Comparison of ENCODE assay signal across 18 cellular contexts in genomic region chr7:30730996-30731395, GRCh38. TPM values are rescaled to one million over a fixed set of nuclear protein-coding genes. Genes with fewer than 3 reads are reported as not detected.
DNase-seq lines count a peak whose midpoint lies in the region; ATAC-seq, FAIRE-seq and TF ChIP-seq lines count a peak whose summit lies in the region.
"Had no signal": no experiment of that assay in that cellular context is flagged by ENCODE, and none has a peak within 500 bp of the region (broad histone marks: within the 10 kb centered on the region; RNA-seq: fewer than 3 reads in every experiment).

No MANE protein-coding gene starts in this region.

- in situ Hi-C loops in IMR-90 (cut with MboI; ENCODE audit: low sequenced_read_pairs), result no loop called here

- POLR2A ChIA-PET in activated CD4-positive, alpha-beta T cell treated with anti-CD3 and anti-CD28 coated beads, Interleukin-2, amount 10 ng/mL, durations not matched to agents 7 days and 5 days (lab: Charles Lee), result no interaction called here
- POLR2A ChIA-PET in IMR-90 (lab: Charles Lee; ENCODE audit: unreplicated experiment), result no interaction called here

- H2AK9ac ChIP-seq in IMR-90 (replicated peaks; ENCODE audit: low read depth, low read length, poor library complexity), result no peak overlapping the region

- intact Hi-C loops in IMR-90 (cut with micrococcal nuclease), result no loop called here
- intact Hi-C loops in pancreas (cut with DNase I), result no loop called here

- no peak overlapping the region for H2BK15ac ChIP-seq in IMR-90 (ENCODE audit: low read depth, low read length)

- ATAC-seq in IMR-90 (ENCODE audit: low read depth) (no peak), foreskin keratinocyte (no peak), pancreas (no peak)
- ATAC-seq: GM12878 had no signal

- H2AK5ac ChIP-seq in IMR-90 (ENCODE audit: low read depth, low read length), result no peak overlapping the region

- H4K20me1 ChIP-seq in IMR-90 (ENCODE audit: insufficient read depth, low read length), result no peaks in the 10 kb centered on the region
- no peaks in the 10 kb centered on the region for H4K20me1 ChIP-seq in osteoblast (ENCODE audit: insufficient read depth, low read length)

- no peaks in the 10 kb centered on the region for H3K4me1 ChIP-seq in IMR-90 (ENCODE audit: control insufficient read depth, insufficient read depth, low read length)
- H3K4me1 ChIP-seq in osteoblast (ENCODE audit: insufficient read depth, low read length), result no peaks in the 10 kb centered on the region
- no peaks in the 10 kb centered on the region for H3K4me1 ChIP-seq in foreskin keratinocyte
- no peaks in the 10 kb centered on the region for H3K4me1 ChIP-seq in pancreas

- H3K27me3 Mint-ChIP-seq in activated CD4-positive, alpha-beta T cell treated with anti-CD3 and anti-CD28 coated beads, Interleukin-2, amount 10 ng/mL, durations not matched to agents 7 days and 5 days, result no peaks in the 10 kb centered on the region
- H3K27me3 Mint-ChIP-seq in glutamatergic neuron (ENCODE audit: unreplicated experiment), result peaks cover 17% of the 10 kb centered on the region
- H3K27me3 Mint-ChIP-seq: CD4-positive, alpha-beta memory T cell had no signal

- H3K18ac ChIP-seq in IMR-90 (ENCODE audit: low read depth, low read length), result no peak overlapping the region

- no peak overlapping the region for H4K8ac ChIP-seq in IMR-90 (ENCODE audit: low read depth in 2 of 2, low read length in 2 of 2)

- no peaks in the 10 kb centered on the region for H3K79me1 ChIP-seq in IMR-90 (ENCODE audit: low read depth in 1 of 2, low read length in 2 of 2)

- H3K27ac ChIP-seq in IMR-90 (ENCODE audit: insufficient read depth, low read length) (no peak overlapping the region), osteoblast (ENCODE audit: low read depth, low read length) (no peak overlapping the region), foreskin keratinocyte (no peak overlapping the region), pancreas (no peak overlapping the region)

- no peak overlapping the region for H2BK20ac ChIP-seq in IMR-90 (ENCODE audit: low read depth, low read length)

- BruUV-seq in IMR-90 (replicated peaks; lab: Mats Ljungman, UMichigan), result no TSS peak

- no peak overlapping the region for H3K56ac ChIP-seq in IMR-90 (ENCODE audit: extremely low read depth, insufficient read depth, low read length)

- no peak overlapping the region for H3K4me3 Mint-ChIP-seq in activated CD4-positive, alpha-beta T cell treated with anti-CD3 and anti-CD28 coated beads, Interleukin-2, amount 10 ng/mL, durations not matched to agents 7 days and 5 days
- H3K4me3 Mint-ChIP-seq in glutamatergic neuron (ENCODE audit: unreplicated experiment), result no peak overlapping the region

- H3K9me3 ChIP-seq in IMR-90 (ENCODE audit: control insufficient read depth, insufficient read depth, low read length), result no peaks in the 10 kb centered on the region; the same call in 1 of the 2 replicates
- no peaks in the 10 kb centered on the region for H3K9me3 ChIP-seq in osteoblast (ENCODE audit: low read depth, low read length)
- H3K9me3 ChIP-seq in pancreas, result no peaks in the 10 kb centered on the region
- H3K9me3 ChIP-seq: HAP-1 had no signal

- H3K27me3 ChIP-seq in IMR-90 (ENCODE audit: control insufficient read depth, insufficient read depth, low read length), result peaks cover 56% of the 10 kb centered on the region
- peaks cover 36% of the 10 kb centered on the region for H3K27me3 ChIP-seq in osteoblast (ENCODE audit: insufficient read depth, low read length)
- peaks cover 50% of the 10 kb centered on the region for H3K27me3 ChIP-seq in foreskin keratinocyte
- no peaks in the 10 kb centered on the region for H3K27me3 ChIP-seq in pancreas

- H3K9ac ChIP-seq in IMR-90 (ENCODE audit: low read depth, low read length), result no peak overlapping the region

- peak overlapping the region; percentile 7 for H3K27ac Mint-ChIP-seq in activated CD4-positive, alpha-beta T cell treated with anti-CD3 and anti-CD28 coated beads, Interleukin-2, amount 10 ng/mL, durations not matched to agents 7 days and 5 days
- H3K27ac Mint-ChIP-seq in glutamatergic neuron (ENCODE audit: unreplicated experiment), result peak overlapping the region; percentile 85

- H3K36me3 ChIP-seq in IMR-90 (ENCODE audit: control insufficient read depth, insufficient read depth, low read length) (no peaks in the 10 kb centered on the region), osteoblast (ENCODE audit: insufficient read depth, low read length) (no peaks in the 10 kb centered on the region), pancreas (no peaks in the 10 kb centered on the region)
- H3K36me3 ChIP-seq: HAP-1 had no signal

- no peaks in the 10 kb centered on the region for H3K79me2 ChIP-seq in osteoblast (ENCODE audit: insufficient read depth, low read length)

- no peaks in the 10 kb centered on the region for H3K9me3 Mint-ChIP-seq in activated CD4-positive, alpha-beta T cell treated with anti-CD3 and anti-CD28 coated beads, Interleukin-2, amount 10 ng/mL, durations not matched to agents 7 days and 5 days
- peaks cover 11% of the 10 kb centered on the region for H3K9me3 Mint-ChIP-seq in glutamatergic neuron (ENCODE audit: unreplicated experiment)

- CTCF ChIA-PET in activated CD4-positive, alpha-beta T cell treated with anti-CD3 and anti-CD28 coated beads, Interleukin-2, amount 10 ng/mL, durations not matched to agents 7 days and 5 days (lab: Charles Lee), result interaction anchor here (1.1 to 1.3 kb wide), 2 partner anchors 11 to 23 kb away, joined by 3 to 4 read pairs; no protein-coding TSS in a partner anchor
- CTCF ChIA-PET in IMR-90 (lab: Yijun Ruan, JAX), result interaction anchor here (1.0 to 1.7 kb wide), 2 partner anchors 9 to 182 kb away, joined by 3 to 6 read pairs; no protein-coding TSS in a partner anchor

- H3K4me1 Mint-ChIP-seq in activated CD4-positive, alpha-beta T cell treated with anti-CD3 and anti-CD28 coated beads, Interleukin-2, amount 10 ng/mL, durations not matched to agents 7 days and 5 days, result peaks cover 68% of the 10 kb centered on the region
- peaks cover 55% of the 10 kb centered on the region for H3K4me1 Mint-ChIP-seq in glutamatergic neuron (ENCODE audit: low read depth, unreplicated experiment)

- H3K4ac ChIP-seq in IMR-90 (ENCODE audit: low read depth, low read length), result no peak overlapping the region

- no peak for DNase-seq in activated CD4-positive, alpha-beta T cell treated with anti-CD3 and anti-CD28 coated beads, Interleukin-2, amount 10 ng/mL, durations not matched to agents 7 days and 5 days
- no peak for DNase-seq in activated CD4-positive, alpha-beta T cell treated with anti-CD3 and anti-CD28 coated beads for 48 hours
- DNase-seq in IMR-90 (no peak), glutamatergic neuron (no peak), osteoblast (ENCODE audit: insufficient read length, low spot score, missing footprints) (peak; percentile 43), foreskin keratinocyte (no peak), occipital lobe (lab: John Stamatoyannopoulos, UW) (no peak), pancreas (no peak)
- DNase-seq: ACHN; C1 segment of cervical spinal cord; CD4-positive, alpha-beta memory T cell; DMS79; GOT3 had no signal

- no peak for TF ChIP-seq RAD21 in IMR-90 (IDR thresholded peaks at IDR 0.05; ENCODE audit: low read length)

- H4K91ac ChIP-seq in IMR-90 (ENCODE audit: insufficient read depth, low read depth, low read length), result no peak overlapping the region

- H2AFZ ChIP-seq in IMR-90 (replicated peaks; ENCODE audit: low read length, poor library complexity), result peak overlapping the region; percentile 32
- H2AFZ ChIP-seq in osteoblast (ENCODE audit: low read length), result no peak overlapping the region

- TF ChIP-seq CTCF in IMR-90 (conservative IDR thresholded peaks at IDR 0.05; ENCODE audit: low read depth, low read length) (no peak), glutamatergic neuron (IDR thresholded peaks at IDR 0.05; ENCODE audit: partially characterized antibody, unreplicated experiment) (no peak), osteoblast (IDR thresholded peaks at IDR 0.05; ENCODE audit: extremely low read depth, low read depth, low read length) (no peak), foreskin keratinocyte (conservative IDR thresholded peaks at IDR 0.05) (no peak), pancreas (IDR thresholded peaks at IDR 0.05) (no peak)

- H3K4me3 ChIP-seq in IMR-90 (ENCODE audit: insufficient read depth, low read depth, low read length), result no peak overlapping the region
- no peak overlapping the region for H3K4me3 ChIP-seq in osteoblast (ENCODE audit: insufficient read depth, low read length)
- H3K4me3 ChIP-seq in pancreas, result no peak overlapping the region
- H3K4me3 ChIP-seq: GM12878, HAP-1 had no signal

- no peak overlapping the region for H2BK120ac ChIP-seq in IMR-90 (ENCODE audit: low read depth, low read length)

- no peak for FAIRE-seq in pancreas (lab: Jason Lieb, UNC)
- FAIRE-seq: GM12878 had no signal

- peaks cover 11% of the 10 kb centered on the region for H3K36me3 Mint-ChIP-seq in activated CD4-positive, alpha-beta T cell treated with anti-CD3 and anti-CD28 coated beads, Interleukin-2, amount 10 ng/mL, durations not matched to agents 7 days and 5 days (ENCODE audit: low read depth)
- H3K36me3 Mint-ChIP-seq in glutamatergic neuron (ENCODE audit: unreplicated experiment), result no peaks in the 10 kb centered on the region

- dilution Hi-C loops in IMR-90 (cut with HindIII; ENCODE audit: low sequenced_read_pairs, unreplicated experiment), result no loop called here

- H3K4me2 ChIP-seq in IMR-90 (ENCODE audit: low read depth, low read length) (no peak overlapping the region), osteoblast (ENCODE audit: insufficient read depth, low read length) (no peak overlapping the region)

- no peak for TF ChIP-seq POLR2A in IMR-90 (IDR thresholded peaks at IDR 0.05; ENCODE audit: low read depth, low read length)

- H3K9me1 ChIP-seq in IMR-90 (ENCODE audit: insufficient read depth, low read length), result no peaks in the 10 kb centered on the region

- H3K23ac ChIP-seq in IMR-90 (ENCODE audit: low read depth, low read length), result no peak overlapping the region

- WGBS in IMR-90 (ENCODE audit: extremely low coverage in 2 of 2, insufficient read length in 1 of 2), 2 experiments, result no CpG with 5 or more reads among the region's 4 CpGs
- 77 to 87% methylated on average over 4 of the region's 4 CpGs for WGBS in pancreas, 2 donors

- H2BK5ac ChIP-seq in IMR-90 (ENCODE audit: low read depth, low read length, poor library complexity, severe bottlenecking), result no peak overlapping the region

- no peak overlapping the region for H4K5ac ChIP-seq in IMR-90 (ENCODE audit: low read depth, low read length)

- no peak overlapping the region for H3K14ac ChIP-seq in IMR-90 (replicated peaks; ENCODE audit: low read depth, low read length)

RNA-seq across cellular contexts. Expression of gene INMT, which starts 20.9 kb away (rescaled TPM):
- 1 to 10 TPM; 1.3 to 2.5 TPM for total RNA-seq in activated CD4-positive, alpha-beta T cell treated with anti-CD3 and anti-CD28 coated beads, Interleukin-2, amount 10 ng/mL, durations not matched to agents 7 days and 5 days
- total RNA-seq in IMR-90 (2012; rRNA removed), result 1.7 and 2.2 TPM in 2 replicates
- 0.34 and 0.39 TPM in 2 replicates for polyA plus RNA-seq in IMR-90 (2012; rRNA removed)
- 0.54 and 0.75 TPM in 2 replicates for polyA plus RNA-seq in IMR-90 (2012; cell fraction: cytosol; rRNA removed)
- 0.47 and 0.61 TPM in 2 replicates for polyA plus RNA-seq in IMR-90 (2012; cell fraction: nucleus; rRNA removed; ENCODE audit: low replicate concordance)
- total RNA-seq in glutamatergic neuron (ENCODE audit: unreplicated experiment), result 1.7 TPM
- 0.72 and 1.5 TPM in 2 replicates for total RNA-seq in osteoblast
- total RNA-seq in foreskin keratinocyte, result not detected in 2 replicates
- polyA plus RNA-seq in foreskin keratinocyte, result not detected in 2 replicates
- 0.16 TPM for total RNA-seq in occipital lobe
- total RNA-seq in pancreas, result 10 to 100 TPM in 3 of 6 donors, 1 to 10 TPM in 3; 4.2 to 11.5 (median 7.5) TPM
- 10 to 100 TPM in 1 of 2 donors, 1 to 10 TPM in 1; 9.2 to 18.7 TPM for polyA plus RNA-seq in pancreas
- total RNA-seq: A172, HT1080 had no signal

RNA-seq across cellular contexts. Expression of gene MINDY4, which starts 40.2 kb away (rescaled TPM):
- 1 to 10 TPM; 1.3 to 1.8 TPM for total RNA-seq in activated CD4-positive, alpha-beta T cell treated with anti-CD3 and anti-CD28 coated beads, Interleukin-2, amount 10 ng/mL, durations not matched to agents 7 days and 5 days
- total RNA-seq in IMR-90 (2012; rRNA removed) (3.6 TPM in 2 replicates), glutamatergic neuron (ENCODE audit: unreplicated experiment) (2.3 TPM), osteoblast (8.5 and 10.5 TPM in 2 replicates), foreskin keratinocyte (3.0 and 3.5 TPM in 2 replicates), occipital lobe (5.3 TPM), pancreas (1 to 10 TPM; 2.9 to 4.9 (median 3.5) TPM)
- polyA plus RNA-seq in IMR-90 (2012; rRNA removed) (1.8 and 1.9 TPM in 2 replicates), foreskin keratinocyte (0.97 and 1.4 TPM in 2 replicates), pancreas (1 to 10 TPM; 3.9 to 4.3 TPM)
- polyA plus RNA-seq in IMR-90 (2012; cell fraction: cytosol; rRNA removed), result 0.75 and 1.1 TPM in 2 replicates
- polyA plus RNA-seq in IMR-90 (2012; cell fraction: nucleus; rRNA removed; ENCODE audit: low replicate concordance), result 1.9 and 3.0 TPM in 2 replicates

RNA-seq across cellular contexts. Expression of gene CRHR2, which starts 48.7 kb away (rescaled TPM):
- not detected for total RNA-seq in activated CD4-positive, alpha-beta T cell treated with anti-CD3 and anti-CD28 coated beads, Interleukin-2, amount 10 ng/mL, durations not matched to agents 7 days and 5 days
- total RNA-seq in IMR-90 (2012; rRNA removed), result not detected in 2 replicates
- not detected in 2 replicates for polyA plus RNA-seq in IMR-90 (2012; rRNA removed)
- not detected in 2 replicates for polyA plus RNA-seq in IMR-90 (2012; cell fraction: cytosol; rRNA removed)
- not detected in 2 replicates for polyA plus RNA-seq in IMR-90 (2012; cell fraction: nucleus; rRNA removed; ENCODE audit: low replicate concordance)
- total RNA-seq in glutamatergic neuron (ENCODE audit: unreplicated experiment), result 2.4 TPM
- not detected in 2 replicates for total RNA-seq in osteoblast
- not detected in 2 replicates for total RNA-seq in foreskin keratinocyte
- not detected in 2 replicates for polyA plus RNA-seq in foreskin keratinocyte
- total RNA-seq in occipital lobe, result 1.1 TPM
- under 1 TPM; 0.06 to 0.79 (median 0.43) TPM for total RNA-seq in pancreas
- under 1 TPM; 0.42 to 0.66 TPM for polyA plus RNA-seq in pancreas
- total RNA-seq: A172; CD4-positive, alpha-beta memory T cell; G401; GM12878; HT1080 had no signal
- polyA plus RNA-seq: CD4-positive, alpha-beta memory T cell; GM12878 had no signal
